In genomic region chr10:35398888-35399287, GRCh38 we compare ENCODE assay signal across 17 cellular contexts.
DNase-seq lines count a peak whose midpoint lies in the region; ATAC-seq and TF ChIP-seq lines count a peak whose summit lies in the region.
"Had no signal": no experiment of that assay in that cellular context is flagged by ENCODE, and none has a peak within 500 bp of the region (broad histone marks: within the 10 kb centered on the region; RNA-seq: fewer than 3 reads in every experiment).

No MANE protein-coding gene starts in this region.

- H3K4me1 ChIP-seq in cardiac muscle cell (ENCODE audit: low read depth) (peaks cover 42% of the 10 kb centered on the region), right atrium auricular region (peaks cover 0 to 83% of the 10 kb centered on the region in 2 donors), skeletal muscle tissue (ENCODE audit: control insufficient read depth in 3 of 3, insufficient read depth in 3 of 3, low read length in 3 of 3) (peaks cover 52 to 58% (median 55%) of the 10 kb centered on the region in 3 donors)

- TF ChIP-seq CTCF in cardiac muscle cell (IDR thresholded peaks at IDR 0.05; ENCODE audit: low read depth, low read length) (no peak), right atrium auricular region (IDR thresholded peaks at IDR 0.05) (no peak), WERI-Rb-1 (IDR thresholded peaks at IDR 0.05; ENCODE audit: low read depth, low read length) (no peak)

- H3K27me3 ChIP-seq in cardiac muscle cell, result no peaks in the 10 kb centered on the region
- no peaks in the 10 kb centered on the region for H3K27me3 ChIP-seq in right atrium auricular region
- H3K27me3 ChIP-seq in WERI-Rb-1 (ENCODE audit: insufficient read depth, low read depth, severe bottlenecking), result no peaks in the 10 kb centered on the region
- no peaks in the 10 kb centered on the region for H3K27me3 ChIP-seq in skeletal muscle tissue (ENCODE audit: control insufficient read depth in 3 of 3, insufficient read depth in 3 of 3, low read length in 3 of 3)
- H3K27me3 ChIP-seq: BLaER1 treated with 17β-estradiol and CSF1 and Interleukin-3, amounts not matched to agents 10 nM and 100 nM had no signal

- H3K9me3 ChIP-seq in cardiac muscle cell (ENCODE audit: low read depth), result no peaks in the 10 kb centered on the region
- H3K9me3 ChIP-seq in right atrium auricular region, result no peaks in the 10 kb centered on the region
- H3K9me3 ChIP-seq in WERI-Rb-1 (ENCODE audit: severe bottlenecking), result no peaks in the 10 kb centered on the region
- no peaks in the 10 kb centered on the region for H3K9me3 ChIP-seq in skeletal muscle tissue (ENCODE audit: control insufficient read depth in 3 of 3, low read length in 3 of 3)

- ATAC-seq in HG02588 (IDR thresholded peaks at IDR 0.05; ENCODE audit: unreplicated experiment), result no peak
- no peak for ATAC-seq in GM18505 (IDR thresholded peaks at IDR 0.05; ENCODE audit: unreplicated experiment)

- H3K27ac ChIP-seq in cardiac muscle cell (peak overlapping the region; percentile 26), right atrium auricular region (no peak overlapping the region), WERI-Rb-1 (peak overlapping the region; percentile 78), skeletal muscle tissue (ENCODE audit: low read depth, low read length) (peak overlapping the region; percentile 14)
- H3K27ac ChIP-seq: BLaER1 treated with 17β-estradiol and CSF1 and Interleukin-3, amounts not matched to agents 10 nM and 100 nM; HL-60 had no signal

- no peak overlapping the region for H3K9ac ChIP-seq in skeletal muscle tissue (ENCODE audit: low read depth in 1 of 3, low read length in 3 of 3)
- H3K9ac ChIP-seq: BLaER1 treated with 17β-estradiol and CSF1 and Interleukin-3, amounts not matched to agents 10 nM and 100 nM had no signal

- no peak for TF ChIP-seq POLR2A in GM18505 (IDR thresholded peaks at IDR 0.05; ENCODE audit: borderline replicate concordance, extremely low read depth, insufficient read depth, insufficient read length)

- H3K36me3 ChIP-seq in cardiac muscle cell (no peaks in the 10 kb centered on the region), right atrium auricular region (no peaks in the 10 kb centered on the region), WERI-Rb-1 (no peaks in the 10 kb centered on the region), skeletal muscle tissue (ENCODE audit: control insufficient read depth in 3 of 3, insufficient read depth in 3 of 3, low read length in 3 of 3) (no peaks in the 10 kb centered on the region)

- no peak overlapping the region for H3K4me3 ChIP-seq in cardiac muscle cell
- no peak overlapping the region for H3K4me3 ChIP-seq in right atrium auricular region
- no peak overlapping the region for H3K4me3 ChIP-seq in WERI-Rb-1 (ENCODE audit: low read depth, low read length)
- no peak overlapping the region for H3K4me3 ChIP-seq in skeletal muscle tissue (ENCODE audit: low read length in 3 of 3)
- H3K4me3 ChIP-seq: BLaER1 treated with 17β-estradiol and CSF1 and Interleukin-3, amounts not matched to agents 10 nM and 100 nM had no signal

- DNase-seq in cardiac muscle cell (ENCODE audit: low read depth in 1 of 2, low spot score in 1 of 2), result peak in 1 of 2 donors; percentile 34
- no peak for DNase-seq in right atrium auricular region (ENCODE audit: low spot score)
- DNase-seq in WERI-Rb-1, result no peak
- peak; percentile 13 for DNase-seq in myocyte (ENCODE audit: low read depth)
- no peak for DNase-seq in T-helper 2 cell
- DNase-seq: GF-D8, MV-4-11, NCI-H1417, NCI-H187 treated with DMSO at 0.1 percent for 48 hours, NCI-H345, NCI-H526 treated with DMSO at 0.1 percent for 48 hours, SHP77 treated with DMSO at 0.1 percent for 48 hours had no signal

Comparison
In these comparisons a context has a peak if more than half of its experiments do, and no peak if none do; other contexts are left out.
1. H3K27ac ChIP-seq: peak in cardiac muscle cell (single experiment), WERI-Rb-1 (single experiment) and skeletal muscle tissue (single experiment); none in right atrium auricular region (0 of 2).